In genomic region chr16:56294014-56294413, GRCh38 we compare ENCODE assay signal across 17 cellular contexts.
"Had no signal": no experiment of that assay in that cellular context is flagged by ENCODE, and none has a peak within 500 bp of the region (broad histone marks: within the 10 kb centered on the region; RNA-seq: fewer than 3 reads in every experiment).

No MANE protein-coding gene starts in this region.

- H3K27me3 ChIP-seq: body of pancreas, thyroid gland had no signal

- DNase-seq: activated CD4-positive, alpha-beta memory T cell treated with anti-CD3 and anti-CD28 coated beads for 36 hours; activated naive CD4-positive, alpha-beta T cell treated with anti-CD3 and anti-CD28 coated beads, Interleukin-2, amount 50 U/mL, for 16 hours; activated T-cell treated with anti-CD3 and anti-CD28 coated beads, Interleukin-2, amount 50 U/mL, for 24 hours; body of pancreas; cerebellar nuclear complex; effector memory CD8-positive, alpha-beta T cell; immature natural killer cell; naive thymus-derived CD4-positive, alpha-beta T cell; SK-N-SH; stimulated activated naive CD8-positive, alpha-beta T cell treated with anti-CD3 and anti-CD28 coated beads, Interleukin-15, amount 100 ng/mL, for 72 hours; T-cell; thyroid gland; WERI-Rb-1 had no signal

- H3K4me2 ChIP-seq: SK-N-SH, smooth muscle cell had no signal

- H3K36me3 ChIP-seq: neutrophil, thyroid gland, WERI-Rb-1 had no signal

- H3K9me3 ChIP-seq: body of pancreas, neutrophil, SK-N-SH, thyroid gland had no signal

- ATAC-seq: body of pancreas; effector memory CD8-positive, alpha-beta T cell; naive thymus-derived CD4-positive, alpha-beta T cell; stimulated activated naive CD8-positive, alpha-beta T cell treated with anti-CD3 and anti-CD28 coated beads, Interleukin-15, amount 100 ng/mL, for 72 hours; T-cell had no signal

- H3K4me3 ChIP-seq: body of pancreas, smooth muscle cell, thyroid gland had no signal

- H3K27ac ChIP-seq: body of pancreas, foreskin keratinocyte, neutrophil, parathyroid adenoma, thyroid gland, WERI-Rb-1 had no signal

- H2AFZ ChIP-seq: parathyroid adenoma had no signal

- H3K9ac ChIP-seq: parathyroid adenoma, SK-N-SH had no signal

- H3K4me1 ChIP-seq: body of pancreas, foreskin keratinocyte, parathyroid adenoma had no signal
